Comparison of ENCODE assay signal across 16 cellular contexts in genomic region chr1:45443580-45444446, GRCh38. TPM values are rescaled to one million over a fixed set of nuclear protein-coding genes. Genes with fewer than 3 reads are reported as not detected.
DNase-seq lines count a peak whose midpoint lies in the region; ATAC-seq and TF ChIP-seq lines count a peak whose summit lies in the region.
"Had no signal": no experiment of that assay in that cellular context is flagged by ENCODE, and none has a peak within 500 bp of the region (broad histone marks: within the 10 kb centered on the region; RNA-seq: fewer than 3 reads in every experiment).

No MANE protein-coding gene starts in this region.

- no peak overlapping the region for H3K4me2 ChIP-seq in trophoblast cell (ENCODE audit: low read length)
- H3K4me2 ChIP-seq: A549 had no signal

- TF ChIP-seq POLR2A in erythroblast (IDR thresholded peaks at IDR 0.05; ENCODE audit: low read length) = no peak

- no peak overlapping the region for H2BK120ac ChIP-seq in trophoblast cell (ENCODE audit: insufficient read depth, low read length, poor library complexity)

- H3K4me3 ChIP-seq in trophoblast cell (ENCODE audit: low read depth, low read length) (no peak overlapping the region), HAP-1 (no peak overlapping the region)
- H3K4me3 ChIP-seq: A549, GM12878 had no signal

- no peak overlapping the region for H3K4ac ChIP-seq in trophoblast cell (ENCODE audit: low read depth, low read length)

- no peak for ATAC-seq in omental fat pad (ENCODE audit: low FRiP score)
- ATAC-seq: A549, GM12878 had no signal

- H2AK5ac ChIP-seq in trophoblast cell (ENCODE audit: low read length) = no peak overlapping the region

- in situ Hi-C loops in HAP-1 (cut with MboI; ENCODE audit: low sequenced_read_pairs) = no loop called here

- no CpG with 5 or more reads among the region's 7 CpGs for WGBS in trophoblast cell (ENCODE audit: extremely low coverage, insufficient coverage, insufficient read length)

- H3K27me3 ChIP-seq in trophoblast cell (ENCODE audit: insufficient read depth, low read length) = no peaks in the 10 kb centered on the region
- no peaks in the 10 kb centered on the region for H3K27me3 ChIP-seq in HAP-1 (ENCODE audit: low read depth)

- H4K12ac ChIP-seq in trophoblast cell (ENCODE audit: low read depth, low read length) = no peak overlapping the region

- DNase-seq in HUDEP-2 (lab: John Stamatoyannopoulos, UW; ENCODE audit: unreplicated experiment in 76 of 76) (peak in 41 of 76 experiments; percentile 4 to 68 (median 28)), erythroblast (lab: John Stamatoyannopoulos, UW) (peak; percentile 69 to 82), trophoblast cell (peak; percentile 70 to 92), NCI-H1436 treated with DMSO at 0.1 percent for 48 hours (lab: John Stamatoyannopoulos, UW) (no peak), HAP-1 (ENCODE audit: low spot score in 2 of 2) (no peak), kidney glomerular epithelial cell (lab: John Stamatoyannopoulos, UW) (no peak), omental fat pad (ENCODE audit: low spot score) (no peak)
- DNase-seq: Calu3; CD4-positive, alpha-beta memory T cell; DMS79 treated with DMSO at 0.1 percent for 48 hours; H9; KG1 had no signal

- H3K18ac ChIP-seq in trophoblast cell (ENCODE audit: low read length) = no peak overlapping the region

- no peak overlapping the region for H2AFZ ChIP-seq in trophoblast cell (ENCODE audit: insufficient read depth, low read length, poor library complexity)

- H4K8ac ChIP-seq in trophoblast cell (ENCODE audit: low read depth, low read length) = no peak overlapping the region

- H2BK5ac ChIP-seq in trophoblast cell (ENCODE audit: low read depth, low read length, poor library complexity) = no peak overlapping the region

- H3K4me1 ChIP-seq in trophoblast cell (ENCODE audit: control insufficient read depth in 1 of 2, insufficient read depth in 2 of 2, low read length in 2 of 2) (no peaks in the 10 kb centered on the region), HAP-1 (peaks cover 3% of the 10 kb centered on the region; the same call in 1 of the 2 replicates)
- H3K4me1 ChIP-seq: A549 had no signal

- H4K91ac ChIP-seq in trophoblast cell (ENCODE audit: low read depth, low read length) = no peak overlapping the region

- no peaks in the 10 kb centered on the region for H3K79me2 ChIP-seq in trophoblast cell (ENCODE audit: control insufficient read depth, insufficient read depth, low read length, poor library complexity)

- H3K27ac ChIP-seq in C4-2B (peak overlapping the region; percentile 78), trophoblast cell (ENCODE audit: low read depth, low read length) (no peak overlapping the region)
- H3K27ac ChIP-seq: A549, HL-60 had no signal

- H2BK12ac ChIP-seq in trophoblast cell (ENCODE audit: low read length) = no peak overlapping the region

- H3K36me3 ChIP-seq in trophoblast cell (ENCODE audit: control insufficient read depth in 1 of 2, insufficient read depth in 2 of 2, low read length in 2 of 2) (no peaks in the 10 kb centered on the region), HAP-1 (replicated peaks) (no peaks in the 10 kb centered on the region)

- H3K14ac ChIP-seq in trophoblast cell (ENCODE audit: low read length) = no peak overlapping the region

- H3K9me3 ChIP-seq in trophoblast cell (ENCODE audit: insufficient read depth, low read depth, low read length) = no peaks in the 10 kb centered on the region
- H3K9me3 ChIP-seq in HAP-1 = peaks cover 2% of the 10 kb centered on the region; the same call in 1 of the 2 replicates
- H3K9me3 ChIP-seq: A549 had no signal

- no peaks in the 10 kb centered on the region for H3K79me1 ChIP-seq in trophoblast cell (ENCODE audit: low read length)

- TF ChIP-seq CTCF in C4-2B (conservative IDR thresholded peaks at IDR 0.05) (no peak; the same call in 1 of the 2 replicates), omental fat pad (IDR thresholded peaks at IDR 0.05) (no peak)

- no peak overlapping the region for H3K9ac ChIP-seq in trophoblast cell (ENCODE audit: low read length)

- no peak overlapping the region for H3K23ac ChIP-seq in trophoblast cell (ENCODE audit: low read length)

RNA-seq across cellular contexts. Expression of gene TESK2, which starts 47.1 kb away (rescaled TPM):
- polyA plus RNA-seq in trophoblast cell (2013) = 5.2 and 5.5 TPM in 2 replicates
- 1 to 10 TPM; 1.4 to 4.3 (median 3.7) TPM for total RNA-seq in omental fat pad

RNA-seq across cellular contexts. Expression of gene CCDC163, which starts 56.1 kb away (rescaled TPM):
- 3.0 TPM in 2 replicates for polyA plus RNA-seq in trophoblast cell (2013)
- total RNA-seq in omental fat pad = 1 to 10 TPM in 1 of 4 donors, under 1 TPM in 3; 0.44 to 1.3 (median 0.67) TPM

RNA-seq across cellular contexts. Expression of gene MMACHC, which starts 56.3 kb away (rescaled TPM):
- polyA plus RNA-seq in trophoblast cell (2013) = 5.5 and 5.7 TPM in 2 replicates
- 1 to 10 TPM; 1.8 to 4.4 (median 3.2) TPM for total RNA-seq in omental fat pad

Comparison
In these comparisons a context has a peak if more than half of its experiments do, and no peak if none do; other contexts are left out.
1. DNase-seq: peak in HUDEP-2 (41 of 76), erythroblast (2 of 2) and trophoblast cell (2 of 2); none in NCI-H1436 treated with DMSO at 0.1 percent for 48 hours (single experiment), HAP-1 (0 of 2), kidney glomerular epithelial cell (single experiment) and omental fat pad (single experiment).